21 cellular contexts compared by ENCODE assay signal in the genomic region with DNA sequence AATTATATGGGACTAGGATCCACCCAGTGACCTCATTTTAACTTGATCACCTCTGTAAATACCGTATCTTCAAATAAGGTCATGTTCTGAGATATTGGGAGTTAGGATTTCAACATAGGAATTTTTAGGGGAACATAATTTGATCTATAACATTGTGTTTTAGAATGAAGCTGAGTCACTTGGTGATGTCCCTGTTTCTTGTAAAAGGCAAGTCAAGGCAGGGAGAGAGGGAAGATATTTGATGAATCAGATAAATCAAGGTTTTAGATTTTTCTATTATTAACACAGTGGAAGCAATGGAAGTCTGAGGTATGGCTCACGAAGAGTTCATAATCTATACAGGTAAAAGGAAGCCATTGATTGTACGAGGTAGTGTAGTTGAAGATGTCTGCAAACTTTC. TPM values are rescaled to one million over a fixed set of nuclear protein-coding genes. Genes with fewer than 3 reads are reported as not detected.
"Had no signal": no experiment of that assay in that cellular context is flagged by ENCODE, and none has a peak within 500 bp of the region (broad histone marks: within the 10 kb centered on the region; RNA-seq: fewer than 3 reads in every experiment).

No MANE protein-coding gene starts in this region.

- H3K4me2 ChIP-seq: SK-N-SH had no signal

- H3K9ac ChIP-seq: SK-N-SH had no signal

- ATAC-seq: Panc1 had no signal

- H3K9me3 ChIP-seq: SK-N-SH had no signal

- DNase-seq: NCI-H1048, NCI-H1105 treated with DMSO at 0.1 percent for 48 hours, NCI-H1417 treated with DMSO at 0.1 percent for 48 hours, NCI-H146, NCI-H1694 treated with DMSO at 0.1 percent for 48 hours, NCI-H1930, NCI-H2081, NCI-H2107, NCI-H2171, NCI-H226, NCI-H510A, NCI-H524 treated with DMSO at 0.1 percent for 48 hours, NCI-H774, Right ventricle myocardium superior, SK-N-SH had no signal

RNA-seq across cellular contexts. Expression of gene GPR151, which starts 11.8 kb away (rescaled TPM):
- total RNA-seq: HT-29, LHCN-M2, MCF 10A, PC-3, Right ventricle myocardium superior, SK-MEL-5 had no signal
- polyA plus RNA-seq: SK-N-SH had no signal
